1 cellular context compared by ENCODE assay signal in the genomic region with DNA sequence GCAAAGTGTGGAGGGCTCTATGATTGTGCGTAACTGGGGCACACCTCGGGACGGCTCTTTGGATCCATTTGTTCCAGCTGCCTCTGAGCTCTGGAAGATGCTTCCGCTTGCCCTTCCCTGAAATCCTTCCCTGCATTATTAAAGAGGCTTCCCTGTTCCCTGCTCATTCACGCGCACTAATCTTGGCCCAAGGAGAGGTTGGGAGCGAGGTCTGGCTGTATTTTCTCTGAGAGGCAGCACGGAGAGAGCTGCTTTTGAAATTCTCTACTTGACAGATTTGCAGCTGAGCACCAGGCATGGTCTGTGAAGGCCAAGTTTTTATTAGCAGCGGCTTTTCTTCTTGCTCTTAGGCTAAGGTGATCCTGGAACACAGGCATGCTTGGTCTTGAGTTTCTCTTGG.
TF ChIP-seq lines count a peak whose summit lies in the region.

No MANE protein-coding gene starts in this region.

TF ChIP-seq in GM23338, 12 proteins besides CTCF, POLR2A, EP300 and RAD21 (continued from another document):
- TF ChIP-seq, protein P1, sequence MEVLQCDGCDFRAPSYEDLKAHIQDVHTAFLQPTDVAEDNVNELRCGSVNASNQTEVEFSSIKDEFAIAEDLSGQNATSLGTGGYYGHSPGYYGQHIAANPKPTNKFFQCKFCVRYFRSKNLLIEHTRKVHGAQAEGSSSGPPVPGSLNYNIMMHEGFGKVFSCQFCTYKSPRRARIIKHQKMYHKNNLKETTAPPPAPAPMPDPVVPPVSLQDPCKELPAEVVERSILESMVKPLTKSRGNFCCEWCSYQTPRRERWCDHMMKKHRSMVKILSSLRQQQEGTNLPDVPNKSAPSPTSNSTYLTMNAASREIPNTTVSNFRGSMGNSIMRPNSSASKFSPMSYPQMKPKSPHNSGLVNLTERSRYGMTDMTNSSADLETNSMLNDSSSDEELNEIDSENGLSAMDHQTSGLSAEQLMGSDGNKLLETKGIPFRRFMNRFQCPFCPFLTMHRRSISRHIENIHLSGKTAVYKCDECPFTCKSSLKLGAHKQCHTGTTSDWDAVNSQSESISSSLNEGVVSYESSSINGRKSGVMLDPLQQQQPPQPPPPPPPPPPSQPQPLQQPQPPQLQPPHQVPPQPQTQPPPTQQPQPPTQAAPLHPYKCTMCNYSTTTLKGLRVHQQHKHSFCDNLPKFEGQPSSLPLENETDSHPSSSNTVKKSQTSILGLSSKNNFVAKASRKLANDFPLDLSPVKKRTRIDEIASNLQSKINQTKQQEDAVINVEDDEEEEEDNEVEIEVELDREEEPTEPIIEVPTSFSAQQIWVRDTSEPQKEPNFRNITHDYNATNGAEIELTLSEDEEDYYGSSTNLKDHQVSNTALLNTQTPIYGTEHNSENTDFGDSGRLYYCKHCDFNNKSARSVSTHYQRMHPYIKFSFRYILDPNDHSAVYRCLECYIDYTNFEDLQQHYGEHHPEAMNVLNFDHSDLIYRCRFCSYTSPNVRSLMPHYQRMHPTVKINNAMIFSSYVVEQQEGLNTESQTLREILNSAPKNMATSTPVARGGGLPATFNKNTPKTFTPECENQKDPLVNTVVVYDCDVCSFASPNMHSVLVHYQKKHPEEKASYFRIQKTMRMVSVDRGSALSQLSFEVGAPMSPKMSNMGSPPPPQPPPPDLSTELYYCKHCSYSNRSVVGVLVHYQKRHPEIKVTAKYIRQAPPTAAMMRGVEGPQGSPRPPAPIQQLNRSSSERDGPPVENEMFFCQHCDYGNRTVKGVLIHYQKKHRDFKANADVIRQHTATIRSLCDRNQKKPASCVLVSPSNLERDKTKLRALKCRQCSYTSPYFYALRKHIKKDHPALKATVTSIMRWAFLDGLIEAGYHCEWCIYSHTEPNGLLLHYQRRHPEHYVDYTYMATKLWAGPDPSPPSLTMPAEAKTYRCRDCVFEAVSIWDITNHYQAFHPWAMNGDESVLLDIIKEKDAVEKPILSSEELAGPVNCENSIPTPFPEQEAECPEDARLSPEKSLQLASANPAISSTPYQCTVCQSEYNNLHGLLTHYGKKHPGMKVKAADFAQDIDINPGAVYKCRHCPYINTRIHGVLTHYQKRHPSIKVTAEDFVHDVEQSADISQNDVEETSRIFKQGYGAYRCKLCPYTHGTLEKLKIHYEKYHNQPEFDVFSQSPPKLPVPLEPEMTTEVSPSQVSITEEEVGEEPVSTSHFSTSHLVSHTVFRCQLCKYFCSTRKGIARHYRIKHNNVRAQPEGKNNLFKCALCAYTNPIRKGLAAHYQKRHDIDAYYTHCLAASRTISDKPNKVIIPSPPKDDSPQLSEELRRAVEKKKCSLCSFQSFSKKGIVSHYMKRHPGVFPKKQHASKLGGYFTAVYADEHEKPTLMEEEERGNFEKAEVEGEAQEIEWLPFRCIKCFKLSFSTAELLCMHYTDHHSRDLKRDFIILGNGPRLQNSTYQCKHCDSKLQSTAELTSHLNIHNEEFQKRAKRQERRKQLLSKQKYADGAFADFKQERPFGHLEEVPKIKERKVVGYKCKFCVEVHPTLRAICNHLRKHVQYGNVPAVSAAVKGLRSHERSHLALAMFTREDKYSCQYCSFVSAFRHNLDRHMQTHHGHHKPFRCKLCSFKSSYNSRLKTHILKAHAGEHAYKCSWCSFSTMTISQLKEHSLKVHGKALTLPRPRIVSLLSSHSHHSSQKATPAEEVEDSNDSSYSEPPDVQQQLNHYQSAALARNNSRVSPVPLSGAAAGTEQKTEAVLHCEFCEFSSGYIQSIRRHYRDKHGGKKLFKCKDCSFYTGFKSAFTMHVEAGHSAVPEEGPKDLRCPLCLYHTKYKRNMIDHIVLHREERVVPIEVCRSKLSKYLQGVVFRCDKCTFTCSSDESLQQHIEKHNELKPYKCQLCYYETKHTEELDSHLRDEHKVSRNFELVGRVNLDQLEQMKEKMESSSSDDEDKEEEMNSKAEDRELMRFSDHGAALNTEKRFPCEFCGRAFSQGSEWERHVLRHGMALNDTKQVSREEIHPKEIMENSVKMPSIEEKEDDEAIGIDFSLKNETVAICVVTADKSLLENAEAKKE (CRISPR knock-in tag; IDR thresholded peaks at IDR 0.05) = no peak
- TF ChIP-seq POLR2AphosphoS5 (IDR thresholded peaks at IDR 0.05; ENCODE audit: low read depth) = no peak
- TF ChIP-seq, protein P2, sequence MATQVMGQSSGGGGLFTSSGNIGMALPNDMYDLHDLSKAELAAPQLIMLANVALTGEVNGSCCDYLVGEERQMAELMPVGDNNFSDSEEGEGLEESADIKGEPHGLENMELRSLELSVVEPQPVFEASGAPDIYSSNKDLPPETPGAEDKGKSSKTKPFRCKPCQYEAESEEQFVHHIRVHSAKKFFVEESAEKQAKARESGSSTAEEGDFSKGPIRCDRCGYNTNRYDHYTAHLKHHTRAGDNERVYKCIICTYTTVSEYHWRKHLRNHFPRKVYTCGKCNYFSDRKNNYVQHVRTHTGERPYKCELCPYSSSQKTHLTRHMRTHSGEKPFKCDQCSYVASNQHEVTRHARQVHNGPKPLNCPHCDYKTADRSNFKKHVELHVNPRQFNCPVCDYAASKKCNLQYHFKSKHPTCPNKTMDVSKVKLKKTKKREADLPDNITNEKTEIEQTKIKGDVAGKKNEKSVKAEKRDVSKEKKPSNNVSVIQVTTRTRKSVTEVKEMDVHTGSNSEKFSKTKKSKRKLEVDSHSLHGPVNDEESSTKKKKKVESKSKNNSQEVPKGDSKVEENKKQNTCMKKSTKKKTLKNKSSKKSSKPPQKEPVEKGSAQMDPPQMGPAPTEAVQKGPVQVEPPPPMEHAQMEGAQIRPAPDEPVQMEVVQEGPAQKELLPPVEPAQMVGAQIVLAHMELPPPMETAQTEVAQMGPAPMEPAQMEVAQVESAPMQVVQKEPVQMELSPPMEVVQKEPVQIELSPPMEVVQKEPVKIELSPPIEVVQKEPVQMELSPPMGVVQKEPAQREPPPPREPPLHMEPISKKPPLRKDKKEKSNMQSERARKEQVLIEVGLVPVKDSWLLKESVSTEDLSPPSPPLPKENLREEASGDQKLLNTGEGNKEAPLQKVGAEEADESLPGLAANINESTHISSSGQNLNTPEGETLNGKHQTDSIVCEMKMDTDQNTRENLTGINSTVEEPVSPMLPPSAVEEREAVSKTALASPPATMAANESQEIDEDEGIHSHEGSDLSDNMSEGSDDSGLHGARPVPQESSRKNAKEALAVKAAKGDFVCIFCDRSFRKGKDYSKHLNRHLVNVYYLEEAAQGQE (IDR thresholded peaks at IDR 0.05; ENCODE audit: unreplicated experiment) = no peak
- no peak for TF ChIP-seq JUNB (IDR thresholded peaks at IDR 0.05; ENCODE audit: unreplicated experiment)
- TF ChIP-seq EZH2 (IDR thresholded peaks at IDR 0.05; ENCODE audit: low read depth, unreplicated experiment) = no peak
- no peak for TF ChIP-seq EZH2phosphoT487 (IDR thresholded peaks at IDR 0.05; ENCODE audit: unreplicated experiment)
